Comparison of ENCODE assay signal across 8 cellular contexts in genomic region chr15:63041982-63042878, GRCh38. TPM values are rescaled to one million over a fixed set of nuclear protein-coding genes. Genes with fewer than 3 reads are reported as not detected.
DNase-seq lines count a peak whose midpoint lies in the region; ATAC-seq and TF ChIP-seq lines count a peak whose summit lies in the region.

TSS of gene TPM1 (plus strand) at chr15:63042747. CDS start at chr15:63042830, 83 bp downstream.

- TF ChIP-seq CTCF in colonic mucosa (IDR thresholded peaks at IDR 0.05) (no peak), smooth muscle cell (IDR thresholded peaks at IDR 0.05; ENCODE audit: borderline replicate concordance, insufficient read depth, poor library complexity, severe bottlenecking) (no peak)

- no peaks in the 10 kb centered on the region for H3K4me1 ChIP-seq in colonic mucosa
- H3K4me1 ChIP-seq in smooth muscle cell (ENCODE audit: low read depth) = peaks cover 37% of the 10 kb centered on the region

- H3K4me2 ChIP-seq in smooth muscle cell = peak within 1 kb of the TSS; percentile 96

- peaks cover 47% of the 10 kb centered on the region for H4K20me1 ChIP-seq in smooth muscle cell (ENCODE audit: low read depth)

- H3K9ac ChIP-seq in colonic mucosa (ENCODE audit: low read depth in 2 of 2, low read length in 2 of 2) (peak within 1 kb of the TSS; percentile 91 to 95), smooth muscle cell (ENCODE audit: low read depth) (peak within 1 kb of the TSS; percentile 81)

- CTCF ChIA-PET in activated naive CD4-positive, alpha-beta T cell treated with anti-CD3 and anti-CD28 coated beads, Interleukin-2, amount 10 ng/mL, durations not matched to agents 7 days and 5 days (lab: Charles Lee) = no interaction called here

- peaks cover 79% of the 10 kb centered on the region for H3K27me3 Mint-ChIP-seq in activated naive CD4-positive, alpha-beta T cell treated with anti-CD3 and anti-CD28 coated beads, Interleukin-2, amount 10 ng/mL, durations not matched to agents 7 days and 5 days

- peaks cover 48% of the 10 kb centered on the region for H3K79me2 ChIP-seq in smooth muscle cell (ENCODE audit: low read depth)

- H3K36me3 Mint-ChIP-seq in activated naive CD4-positive, alpha-beta T cell treated with anti-CD3 and anti-CD28 coated beads, Interleukin-2, amount 10 ng/mL, durations not matched to agents 7 days and 5 days = no peaks in the 10 kb centered on the region

- no peaks in the 10 kb centered on the region for H3K9me3 ChIP-seq in colonic mucosa
- H3K9me3 ChIP-seq in smooth muscle cell (replicated peaks; ENCODE audit: low read depth) = no peaks in the 10 kb centered on the region

- intact Hi-C loops in colonic mucosa (cut with DNase I) = loop anchor here (5.0 to 10.0 kb wide), 2 partner anchors 195 to 363 kb away; no protein-coding TSS in a partner anchor

- DNase-seq in activated naive CD4-positive, alpha-beta T cell treated with anti-CD3 and anti-CD28 coated beads, Interleukin-2, amount 10 ng/mL, durations not matched to agents 7 days and 5 days = peak; percentile 27
- DNase-seq in activated naive CD4-positive, alpha-beta T cell (lab: John Stamatoyannopoulos, UW) = no peak
- DNase-seq in RPMI7951 (ENCODE audit: low read depth) (peak; percentile 96), colonic mucosa (peak; percentile 85), kidney glomerular epithelial cell (lab: John Stamatoyannopoulos, UW) (peak; percentile 86), smooth muscle cell (lab: John Stamatoyannopoulos, UW; ENCODE audit: unreplicated experiment) (peak; percentile 53), pons (ENCODE audit: low spot score) (no peak)

- H3K27ac Mint-ChIP-seq in activated naive CD4-positive, alpha-beta T cell treated with anti-CD3 and anti-CD28 coated beads, Interleukin-2, amount 10 ng/mL, durations not matched to agents 7 days and 5 days = no peak within 1 kb of the TSS

- H3K27me3 ChIP-seq in colonic mucosa = no peaks in the 10 kb centered on the region
- H3K27me3 ChIP-seq in smooth muscle cell (ENCODE audit: low read depth) = no peaks in the 10 kb centered on the region

- peak within 1 kb of the TSS; percentile 46 for H3K4me3 Mint-ChIP-seq in activated naive CD4-positive, alpha-beta T cell treated with anti-CD3 and anti-CD28 coated beads, Interleukin-2, amount 10 ng/mL, durations not matched to agents 7 days and 5 days

- H3K4me1 Mint-ChIP-seq in activated naive CD4-positive, alpha-beta T cell treated with anti-CD3 and anti-CD28 coated beads, Interleukin-2, amount 10 ng/mL, durations not matched to agents 7 days and 5 days = peaks cover 10% of the 10 kb centered on the region

- H3K4me3 ChIP-seq in colonic mucosa = peak within 1 kb of the TSS; percentile 64
- peak within 1 kb of the TSS; percentile 85 for H3K4me3 ChIP-seq in smooth muscle cell

- no peak for ATAC-seq in HG03280 (IDR thresholded peaks at IDR 0.05; ENCODE audit: unreplicated experiment)

- H3K9me3 Mint-ChIP-seq in activated naive CD4-positive, alpha-beta T cell treated with anti-CD3 and anti-CD28 coated beads, Interleukin-2, amount 10 ng/mL, durations not matched to agents 7 days and 5 days = no peaks in the 10 kb centered on the region

- no peak within 1 kb of the TSS for H2AFZ ChIP-seq in smooth muscle cell (ENCODE audit: low read depth)

- peaks cover 48% of the 10 kb centered on the region for H3F3A ChIP-seq in smooth muscle cell (ENCODE audit: low read depth)

- no peaks in the 10 kb centered on the region for H3K36me3 ChIP-seq in colonic mucosa
- no peaks in the 10 kb centered on the region for H3K36me3 ChIP-seq in smooth muscle cell (ENCODE audit: low read depth)

- H3K27ac ChIP-seq in colonic mucosa = peak within 1 kb of the TSS; percentile 83
- peak within 1 kb of the TSS; percentile 80 for H3K27ac ChIP-seq in smooth muscle cell (ENCODE audit: low read depth)

- under 1% methylated on average over 70 of the region's 84 CpGs for WGBS in smooth muscle cell (ENCODE audit: low lambda C conversion rate)

RNA-seq across cellular contexts. Expression of gene TPM1, which starts in this region (rescaled TPM):
- 1,035 and 1,151 TPM in 2 replicates for total RNA-seq in RPMI7951 (2014; rRNA removed; shearing (Covaris generic))
- total RNA-seq in colonic mucosa (100 to 1,000 TPM; 423 to 769 TPM), smooth muscle cell (1,694 and 1,869 TPM in 2 replicates)
- polyA plus RNA-seq in smooth muscle cell = 1,915 and 2,406 TPM in 2 replicates

Comparison
In these comparisons a context has a peak if more than half of its experiments do, and no peak if none do; other contexts are left out.
1. DNase-seq: peak in activated naive CD4-positive, alpha-beta T cell treated with anti-CD3 and anti-CD28 coated beads, Interleukin-2, amount 10 ng/mL, durations not matched to agents 7 days and 5 days (single experiment), RPMI7951 (single experiment), colonic mucosa (single experiment), kidney glomerular epithelial cell (single experiment) and smooth muscle cell (single experiment); none in activated naive CD4-positive, alpha-beta T cell (0 of 4) and pons (single experiment).